Comparison of ENCODE assay signal across 12 cellular contexts in genomic region chr17:27553019-27553511, GRCh38.
DNase-seq lines count a peak whose midpoint lies in the region; ATAC-seq and TF ChIP-seq lines count a peak whose summit lies in the region.
"Had no signal": no experiment of that assay in that cellular context is flagged by ENCODE, and none has a peak within 500 bp of the region (broad histone marks: within the 10 kb centered on the region; RNA-seq: fewer than 3 reads in every experiment).

No MANE protein-coding gene starts in this region.

- POLR2A ChIA-PET in naive thymus-derived CD4-positive, alpha-beta T cell (lab: Charles Lee), result no interaction called here
- POLR2A ChIA-PET in activated CD4-positive, alpha-beta T cell treated with anti-CD3 and anti-CD28 coated beads for 36 hours (lab: Charles Lee), result interaction anchor here (0.5 kb wide), 1 partner anchor 35 kb away, joined by 3 read pairs; no protein-coding TSS in a partner anchor

- H3K27me3 ChIP-seq in naive thymus-derived CD4-positive, alpha-beta T cell (ENCODE audit: control insufficient read depth in 2 of 2, insufficient read depth in 2 of 2, low read length in 2 of 2), result no peaks in the 10 kb centered on the region
- H3K27me3 ChIP-seq: heart right ventricle had no signal

- H3K4me3 Mint-ChIP-seq in naive thymus-derived CD4-positive, alpha-beta T cell, result no peak overlapping the region
- no peak overlapping the region for H3K4me3 Mint-ChIP-seq in activated CD4-positive, alpha-beta T cell treated with anti-CD3 and anti-CD28 coated beads for 36 hours
- H3K4me3 Mint-ChIP-seq: CD4-positive, CD25-positive, alpha-beta regulatory T cell had no signal

- no peaks in the 10 kb centered on the region for H3K27me3 Mint-ChIP-seq in naive thymus-derived CD4-positive, alpha-beta T cell
- no peaks in the 10 kb centered on the region for H3K27me3 Mint-ChIP-seq in activated CD4-positive, alpha-beta T cell treated with anti-CD3 and anti-CD28 coated beads for 36 hours
- H3K27me3 Mint-ChIP-seq: CD4-positive, CD25-positive, alpha-beta regulatory T cell; progenitor cell of endocrine pancreas had no signal

- CTCF ChIA-PET in naive thymus-derived CD4-positive, alpha-beta T cell (lab: Charles Lee), result no interaction called here
- CTCF ChIA-PET in activated CD4-positive, alpha-beta T cell treated with anti-CD3 and anti-CD28 coated beads for 36 hours (lab: Charles Lee), result interaction anchor here (0.8 to 2.0 kb wide), 3 partner anchors 8 to 47 kb away, joined by 4 to 5 read pairs (median 4); no protein-coding TSS in a partner anchor

- no peak overlapping the region for H3K4me3 ChIP-seq in epithelial cell of proximal tubule (ENCODE audit: low read depth, low read length)
- H3K4me3 ChIP-seq in naive thymus-derived CD4-positive, alpha-beta T cell (ENCODE audit: low read length), result no peak overlapping the region
- H3K4me3 ChIP-seq: heart right ventricle had no signal

- H3K4me1 Mint-ChIP-seq in naive thymus-derived CD4-positive, alpha-beta T cell, result peaks cover 5 to 38% (median 6%) of the 10 kb centered on the region in 7 donors
- peaks cover 25% of the 10 kb centered on the region for H3K4me1 Mint-ChIP-seq in activated CD4-positive, alpha-beta T cell treated with anti-CD3 and anti-CD28 coated beads for 36 hours

- H3K36me3 Mint-ChIP-seq in naive thymus-derived CD4-positive, alpha-beta T cell, result peaks cover 5 to 21% (median 16%) of the 10 kb centered on the region in 5 donors
- peaks cover 40% of the 10 kb centered on the region for H3K36me3 Mint-ChIP-seq in activated CD4-positive, alpha-beta T cell treated with anti-CD3 and anti-CD28 coated beads for 36 hours (ENCODE audit: low read depth)

- H3K27ac ChIP-seq in naive thymus-derived CD4-positive, alpha-beta T cell (ENCODE audit: low read depth, low read length), result no peak overlapping the region
- H3K27ac ChIP-seq: heart right ventricle had no signal

- ATAC-seq in naive thymus-derived CD4-positive, alpha-beta T cell, result no peak
- no peak for ATAC-seq in GM18517 (IDR thresholded peaks at IDR 0.05; ENCODE audit: unreplicated experiment)
- no peak for ATAC-seq in activated CD4-positive, alpha-beta T cell treated with anti-CD3 and anti-CD28 coated beads for 36 hours

- intact Hi-C loops in posterior vena cava (cut with DNase I), result loop anchor here in 1 of 2 donors (10.0 kb wide), 1 partner anchor 58 kb away; no protein-coding TSS in a partner anchor
- intact Hi-C loops in naive thymus-derived CD4-positive, alpha-beta T cell (cut with micrococcal nuclease), result no loop called here
- intact Hi-C loops in activated CD4-positive, alpha-beta T cell treated with anti-CD3 and anti-CD28 coated beads for 36 hours (cut with DNase I, micrococcal nuclease), result no loop called here

- H3K36me3 ChIP-seq in naive thymus-derived CD4-positive, alpha-beta T cell (ENCODE audit: control insufficient read depth in 2 of 3, insufficient read depth in 3 of 3, low read length in 3 of 3), result no peaks in the 10 kb centered on the region

- H3K9me3 ChIP-seq in naive thymus-derived CD4-positive, alpha-beta T cell (ENCODE audit: control insufficient read depth in 2 of 3, low read length in 3 of 3), result no peaks in the 10 kb centered on the region
- H3K9me3 ChIP-seq: heart right ventricle had no signal

- H3K27ac Mint-ChIP-seq in naive thymus-derived CD4-positive, alpha-beta T cell, result peak overlapping the region in 1 of 9 donors; percentile 29
- no peak overlapping the region for H3K27ac Mint-ChIP-seq in activated CD4-positive, alpha-beta T cell treated with anti-CD3 and anti-CD28 coated beads for 36 hours
- H3K27ac Mint-ChIP-seq: progenitor cell of endocrine pancreas had no signal

- peak; percentile 67 for DNase-seq in DMS53 treated with DMSO at 0.1 percent for 48 hours (lab: John Stamatoyannopoulos, UW; ENCODE audit: unreplicated experiment)
- DNase-seq in NCI-H226, result peak; percentile 68
- peak; percentile 76 for DNase-seq in epithelial cell of proximal tubule (ENCODE audit: low read depth)
- DNase-seq in posterior vena cava (ENCODE audit: low spot score), result peak; percentile 74
- DNase-seq in naive thymus-derived CD4-positive, alpha-beta T cell, result no peak
- DNase-seq in activated CD4-positive, alpha-beta T cell treated with anti-CD3 and anti-CD28 coated beads for 36 hours, result no peak
- DNase-seq: CD4-positive, CD25-positive, alpha-beta regulatory T cell; heart right ventricle; Kasumi-1; NCI-H2107 had no signal

- no peaks in the 10 kb centered on the region for H3K4me1 ChIP-seq in naive thymus-derived CD4-positive, alpha-beta T cell (ENCODE audit: control insufficient read depth in 2 of 2, insufficient read depth in 2 of 2, low read length in 2 of 2)

- TF ChIP-seq CTCF in epithelial cell of proximal tubule (conservative IDR thresholded peaks at IDR 0.05; ENCODE audit: low read depth, low read length), result no peak

- H3K9me3 Mint-ChIP-seq in naive thymus-derived CD4-positive, alpha-beta T cell, result no peaks in the 10 kb centered on the region
- H3K9me3 Mint-ChIP-seq in activated CD4-positive, alpha-beta T cell treated with anti-CD3 and anti-CD28 coated beads for 36 hours (ENCODE audit: low read depth), result no peaks in the 10 kb centered on the region

Comparison
In these comparisons a context has a peak if more than half of its experiments do, and no peak if none do; other contexts are left out.
1. DNase-seq: peak in DMS53 treated with DMSO at 0.1 percent for 48 hours (single experiment), NCI-H226 (single experiment), epithelial cell of proximal tubule (single experiment) and posterior vena cava (single experiment); none in naive thymus-derived CD4-positive, alpha-beta T cell (0 of 9) and activated CD4-positive, alpha-beta T cell treated with anti-CD3 and anti-CD28 coated beads for 36 hours (single experiment).